In genomic region chr18:58398648-58399398, GRCh38 we compare ENCODE assay signal across 1 cellular context.
A peak's percentile ranks its signal among the peaks of the same experiment; 100 is the strongest.
TF ChIP-seq lines count a peak whose summit lies in the region.

No MANE protein-coding gene starts in this region.

TF ChIP-seq in HepG2, 621 proteins besides CTCF, POLR2A, EP300 and RAD21 (continued from another document and continues in another):
- TF ChIP-seq ZBED4 (CRISPR knock-in tag; IDR thresholded peaks at IDR 0.05; ENCODE audit: borderline replicate concordance) (0 out of 2 replicates have a peak, but pooled peaks have one; percentile 25), NR1H2 (CRISPR knock-in tag; IDR thresholded peaks at IDR 0.05; ENCODE audit: borderline replicate concordance, low read depth) (no peak), NFE2 (CRISPR knock-in tag; IDR thresholded peaks at IDR 0.05) (no peak), ZNF205 (CRISPR knock-in tag; IDR thresholded peaks at IDR 0.05) (peak; percentile 81), ZFYVE20 (CRISPR knock-in tag; IDR thresholded peaks at IDR 0.05; ENCODE audit: borderline replicate concordance, low read depth) (0 out of 2 replicates have a peak, but pooled peaks have one; percentile 28), ELF4 (CRISPR knock-in tag; IDR thresholded peaks at IDR 0.05; ENCODE audit: borderline replicate concordance) (no peak), SP1 (IDR thresholded peaks at IDR 0.05) (no peak), SP1 (CRISPR knock-in tag; IDR thresholded peaks at IDR 0.05) (0 out of 2 replicates have a peak, but pooled peaks have one; percentile 16), ZNF672 (CRISPR knock-in tag; IDR thresholded peaks at IDR 0.05) (no peak), SAFB2 (CRISPR knock-in tag; IDR thresholded peaks at IDR 0.05; ENCODE audit: borderline replicate concordance, low read depth) (no peak), RFX3 (CRISPR knock-in tag; IDR thresholded peaks at IDR 0.05) (no peak), ZNF256 (CRISPR knock-in tag; conservative IDR thresholded peaks at IDR 0.05) (no peak), SALL1 (CRISPR knock-in tag; IDR thresholded peaks at IDR 0.05) (peak; percentile 53), ZNF124 (CRISPR knock-in tag; IDR thresholded peaks at IDR 0.05) (no peak), HMG20A (CRISPR knock-in tag; IDR thresholded peaks at IDR 0.05; ENCODE audit: borderline replicate concordance) (peak; percentile 30; the same call in 1 of the 2 replicates), ZFX (CRISPR knock-in tag; IDR thresholded peaks at IDR 0.05; ENCODE audit: low read depth) (peak; percentile 52; the same call in 1 of the 2 replicates), ZNF280B (CRISPR knock-in tag; IDR thresholded peaks at IDR 0.05; ENCODE audit: borderline replicate concordance) (no peak), ZNF547 (CRISPR knock-in tag; IDR thresholded peaks at IDR 0.05) (no peak), ZNF251 (CRISPR knock-in tag; IDR thresholded peaks at IDR 0.05) (no peak), USF2 (IDR thresholded peaks at IDR 0.05; ENCODE audit: low read depth, low read length) (no peak), USF2 (CRISPR knock-in tag; IDR thresholded peaks at IDR 0.05; ENCODE audit: borderline replicate concordance) (no peak), SYNCRIP (IDR thresholded peaks at IDR 0.05; ENCODE audit: insufficient read depth, low read depth, low read length) (no peak), YEATS4 (CRISPR knock-in tag; IDR thresholded peaks at IDR 0.05; ENCODE audit: borderline replicate concordance) (no peak), ZNF883 (CRISPR knock-in tag; IDR thresholded peaks at IDR 0.05; ENCODE audit: not compliant biosample characterization) (no peak), ZBTB8A (CRISPR knock-in tag; IDR thresholded peaks at IDR 0.05; ENCODE audit: borderline replicate concordance, low read depth) (no peak), CCAR2 (optimal IDR thresholded peaks at IDR 0.05; ENCODE audit: low read depth, low read length) (no peak), ZFP91 (CRISPR knock-in tag; IDR thresholded peaks at IDR 0.05; ENCODE audit: borderline replicate concordance) (no peak; the same call in 1 of the 2 replicates), KDM6A (CRISPR knock-in tag; IDR thresholded peaks at IDR 0.05; ENCODE audit: low read depth) (no peak), TRAFD1 (CRISPR knock-in tag; IDR thresholded peaks at IDR 0.05; ENCODE audit: borderline replicate concordance) (no peak), NFE2L2 (IDR thresholded peaks at IDR 0.05; ENCODE audit: low read length) (no peak), IRX3 (CRISPR knock-in tag; IDR thresholded peaks at IDR 0.05; ENCODE audit: borderline replicate concordance, low read depth) (peak; percentile 40; the same call in 1 of the 2 replicates), IRF2 (CRISPR knock-in tag; IDR thresholded peaks at IDR 0.05) (peak; percentile 32; the same call in 1 of the 2 replicates), ZBTB33 (CRISPR knock-in tag; IDR thresholded peaks at IDR 0.05) (peak; percentile 98)
- TF ChIP-seq, protein P1, sequence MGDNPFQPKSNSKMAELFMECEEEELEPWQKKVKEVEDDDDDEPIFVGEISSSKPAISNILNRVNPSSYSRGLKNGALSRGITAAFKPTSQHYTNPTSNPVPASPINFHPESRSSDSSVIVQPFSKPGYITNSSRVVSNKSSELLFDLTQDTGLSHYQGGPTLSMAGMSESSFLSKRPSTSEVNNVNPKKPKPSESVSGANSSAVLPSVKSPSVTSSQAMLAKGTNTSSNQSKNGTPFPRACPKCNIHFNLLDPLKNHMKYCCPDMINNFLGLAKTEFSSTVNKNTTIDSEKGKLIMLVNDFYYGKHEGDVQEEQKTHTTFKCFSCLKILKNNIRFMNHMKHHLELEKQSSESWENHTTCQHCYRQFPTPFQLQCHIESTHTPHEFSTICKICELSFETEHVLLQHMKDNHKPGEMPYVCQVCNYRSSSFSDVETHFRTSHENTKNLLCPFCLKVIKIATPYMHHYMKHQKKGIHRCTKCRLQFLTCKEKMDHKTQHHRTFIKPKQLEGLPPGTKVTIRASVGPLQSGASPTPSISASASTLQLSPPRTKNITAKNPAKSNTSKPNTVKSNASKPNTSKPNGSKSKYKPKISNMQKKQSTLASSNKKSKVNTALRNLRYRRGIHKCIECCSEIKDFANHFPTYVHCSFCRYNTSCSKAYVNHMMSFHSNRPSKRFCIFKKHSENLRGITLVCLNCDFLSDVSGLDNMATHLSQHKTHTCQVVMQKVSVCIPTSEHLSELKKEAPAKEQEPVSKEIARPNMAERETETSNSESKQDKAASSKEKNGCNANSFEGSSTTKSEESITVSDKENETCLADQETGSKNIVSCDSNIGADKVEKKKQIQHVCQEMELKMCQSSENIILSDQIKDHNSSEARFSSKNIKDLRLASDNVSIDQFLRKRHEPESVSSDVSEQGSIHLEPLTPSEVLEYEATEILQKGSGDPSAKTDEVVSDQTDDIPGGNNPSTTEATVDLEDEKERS (CRISPR knock-in tag; IDR thresholded peaks at IDR 0.05), result no peak
- TF ChIP-seq, protein P2, sequence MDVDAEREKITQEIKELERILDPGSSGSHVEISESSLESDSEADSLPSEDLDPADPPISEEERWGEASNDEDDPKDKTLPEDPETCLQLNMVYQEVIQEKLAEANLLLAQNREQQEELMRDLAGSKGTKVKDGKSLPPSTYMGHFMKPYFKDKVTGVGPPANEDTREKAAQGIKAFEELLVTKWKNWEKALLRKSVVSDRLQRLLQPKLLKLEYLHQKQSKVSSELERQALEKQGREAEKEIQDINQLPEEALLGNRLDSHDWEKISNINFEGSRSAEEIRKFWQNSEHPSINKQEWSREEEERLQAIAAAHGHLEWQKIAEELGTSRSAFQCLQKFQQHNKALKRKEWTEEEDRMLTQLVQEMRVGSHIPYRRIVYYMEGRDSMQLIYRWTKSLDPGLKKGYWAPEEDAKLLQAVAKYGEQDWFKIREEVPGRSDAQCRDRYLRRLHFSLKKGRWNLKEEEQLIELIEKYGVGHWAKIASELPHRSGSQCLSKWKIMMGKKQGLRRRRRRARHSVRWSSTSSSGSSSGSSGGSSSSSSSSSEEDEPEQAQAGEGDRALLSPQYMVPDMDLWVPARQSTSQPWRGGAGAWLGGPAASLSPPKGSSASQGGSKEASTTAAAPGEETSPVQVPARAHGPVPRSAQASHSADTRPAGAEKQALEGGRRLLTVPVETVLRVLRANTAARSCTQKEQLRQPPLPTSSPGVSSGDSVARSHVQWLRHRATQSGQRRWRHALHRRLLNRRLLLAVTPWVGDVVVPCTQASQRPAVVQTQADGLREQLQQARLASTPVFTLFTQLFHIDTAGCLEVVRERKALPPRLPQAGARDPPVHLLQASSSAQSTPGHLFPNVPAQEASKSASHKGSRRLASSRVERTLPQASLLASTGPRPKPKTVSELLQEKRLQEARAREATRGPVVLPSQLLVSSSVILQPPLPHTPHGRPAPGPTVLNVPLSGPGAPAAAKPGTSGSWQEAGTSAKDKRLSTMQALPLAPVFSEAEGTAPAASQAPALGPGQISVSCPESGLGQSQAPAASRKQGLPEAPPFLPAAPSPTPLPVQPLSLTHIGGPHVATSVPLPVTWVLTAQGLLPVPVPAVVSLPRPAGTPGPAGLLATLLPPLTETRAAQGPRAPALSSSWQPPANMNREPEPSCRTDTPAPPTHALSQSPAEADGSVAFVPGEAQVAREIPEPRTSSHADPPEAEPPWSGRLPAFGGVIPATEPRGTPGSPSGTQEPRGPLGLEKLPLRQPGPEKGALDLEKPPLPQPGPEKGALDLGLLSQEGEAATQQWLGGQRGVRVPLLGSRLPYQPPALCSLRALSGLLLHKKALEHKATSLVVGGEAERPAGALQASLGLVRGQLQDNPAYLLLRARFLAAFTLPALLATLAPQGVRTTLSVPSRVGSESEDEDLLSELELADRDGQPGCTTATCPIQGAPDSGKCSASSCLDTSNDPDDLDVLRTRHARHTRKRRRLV (CRISPR knock-in tag; IDR thresholded peaks at IDR 0.05), result 0 out of 2 replicates have a peak, but pooled peaks have one; percentile 59
